ENCODE assay signal across 29 cellular contexts in genomic region chr5:168075387-168075786, GRCh38.
"Had no signal": no experiment of that assay in that cellular context is flagged by ENCODE, and none has a peak within 500 bp of the region (broad histone marks: within the 10 kb centered on the region; RNA-seq: fewer than 3 reads in every experiment).

No MANE protein-coding gene starts in this region.

- H3K27me3 ChIP-seq: breast epithelium, cardiac muscle cell, dorsolateral prefrontal cortex, esophagus muscularis mucosa, gastroesophageal sphincter had no signal

- H3K9me3 Mint-ChIP-seq: activated CD4-positive, alpha-beta T cell treated with anti-CD3 and anti-CD28 coated beads, Interleukin-2, amount 10 ng/mL, durations not matched to agents 24 days and 14 days; activated CD8-positive, alpha-beta T cell treated with anti-CD3 and anti-CD28 coated beads for 36 hours; activated T-cell treated with anti-CD3 and anti-CD28 coated beads, Interleukin-2, amount 50 U/mL, for 4 hours; activated T-helper 17 cell treated with anti-CD3 and anti-CD28 coated beads, Interleukin-2, amount 50 U/mL, for 72 hours; dendritic cell treated with granulocyte-macrophage colony-stimulating factor and Interleukin-4, amounts not matched to agents 40 ng/mL and 50 ng/mL, for 4 days; effector memory CD8-positive, alpha-beta T cell had no signal

- H3K36me3 Mint-ChIP-seq: activated naive CD8-positive, alpha-beta T cell had no signal

- H3K27ac Mint-ChIP-seq: activated CD4-positive, alpha-beta T cell treated with anti-CD3 and anti-CD28 coated beads for 36 hours; activated CD4-positive, alpha-beta T cell treated with anti-CD3 and anti-CD28 coated beads, Interleukin-2, amount 10 ng/mL, durations not matched to agents 24 days and 14 days; activated CD8-positive, alpha-beta T cell treated with anti-CD3 and anti-CD28 coated beads for 36 hours; activated naive CD8-positive, alpha-beta T cell; activated T-helper 17 cell treated with anti-CD3 and anti-CD28 coated beads, Interleukin-2, amount 50 U/mL, for 72 hours; dendritic cell treated with granulocyte-macrophage colony-stimulating factor and Interleukin-4, amounts not matched to agents 40 ng/mL and 50 ng/mL, for 4 days; effector memory CD8-positive, alpha-beta T cell had no signal

- H3K4me1 Mint-ChIP-seq: activated T-helper 17 cell treated with anti-CD3 and anti-CD28 coated beads, Interleukin-2, amount 50 U/mL, for 72 hours had no signal

- DNase-seq: activated CD4-positive, alpha-beta T cell treated with anti-CD3 and anti-CD28 coated beads for 36 hours; activated CD4-positive, alpha-beta T cell treated with anti-CD3 and anti-CD28 coated beads, Interleukin-2, amount 10 ng/mL, durations not matched to agents 24 days and 14 days; activated CD4-positive, alpha-beta T cell treated with anti-CD3 and anti-CD28 coated beads, Interleukin-2, amount 50 U/mL, for 48 hours; activated CD4-positive, CD25-positive, alpha-beta regulatory T cell; activated CD4-positive, CD25-positive, alpha-beta regulatory T cell treated with anti-CD3 and anti-CD28 coated beads, Interleukin-2, amount 50 U/mL, for 72 hours; activated CD8-positive, alpha-beta memory T cell treated with anti-CD3 and anti-CD28 coated beads for 24 hours; activated CD8-positive, alpha-beta T cell treated with anti-CD3 and anti-CD28 coated beads for 36 hours; activated effector memory CD4-positive, alpha-beta T cell treated with Interleukin-2 at 50 U/mL for 16 hours; activated gamma-delta T cell treated with Interleukin-2 at 50 U/mL for 16 hours; activated naive CD4-positive, alpha-beta T cell treated with anti-CD3 and anti-CD28 coated beads, Interleukin-2, amount 50 U/mL, for 16 hours; activated naive CD4-positive, alpha-beta T cell treated with Interleukin-2 at 50 U/mL for 16 hours; activated T-cell treated with anti-CD3 and anti-CD28 coated beads, Interleukin-2, amount 50 U/mL, for 4 hours; amygdala; aorta; dorsolateral prefrontal cortex; effector memory CD8-positive, alpha-beta T cell; erythroblast; foreskin melanocyte; T-helper 2 cell had no signal

- H3K27ac ChIP-seq: breast epithelium, cardiac muscle cell, coronary artery, dorsolateral prefrontal cortex, esophagus muscularis mucosa, gastroesophageal sphincter had no signal

- H3K4me3 ChIP-seq: breast epithelium, cardiac muscle cell, coronary artery, dorsolateral prefrontal cortex, esophagus muscularis mucosa, gastroesophageal sphincter had no signal

- H3K4me3 Mint-ChIP-seq: activated CD4-positive, alpha-beta T cell treated with anti-CD3 and anti-CD28 coated beads for 36 hours; activated CD4-positive, alpha-beta T cell treated with anti-CD3 and anti-CD28 coated beads, Interleukin-2, amount 10 ng/mL, durations not matched to agents 24 days and 14 days; activated CD8-positive, alpha-beta T cell treated with anti-CD3 and anti-CD28 coated beads for 36 hours; activated naive CD8-positive, alpha-beta T cell; activated T-cell treated with anti-CD3 and anti-CD28 coated beads, Interleukin-2, amount 50 U/mL, for 4 hours; activated T-helper 17 cell treated with anti-CD3 and anti-CD28 coated beads, Interleukin-2, amount 50 U/mL, for 72 hours; brain; central memory CD8-positive, alpha-beta T cell; dendritic cell treated with granulocyte-macrophage colony-stimulating factor and Interleukin-4, amounts not matched to agents 40 ng/mL and 50 ng/mL, for 4 days; effector memory CD8-positive, alpha-beta T cell had no signal

- ATAC-seq: activated CD4-positive, alpha-beta T cell treated with anti-CD3 and anti-CD28 coated beads for 36 hours; activated CD8-positive, alpha-beta T cell treated with anti-CD3 and anti-CD28 coated beads for 36 hours; activated T-cell treated with anti-CD3 and anti-CD28 coated beads, Interleukin-2, amount 50 U/mL, for 4 hours; activated T-helper 17 cell treated with anti-CD3 and anti-CD28 coated beads, Interleukin-2, amount 50 U/mL, for 72 hours; effector memory CD8-positive, alpha-beta T cell; gastroesophageal sphincter had no signal

- H3K36me3 ChIP-seq: breast epithelium, cardiac muscle cell, esophagus muscularis mucosa, gastroesophageal sphincter had no signal

- H3K4me1 ChIP-seq: breast epithelium, gastroesophageal sphincter had no signal

- H3K27me3 Mint-ChIP-seq: activated CD4-positive, alpha-beta T cell treated with anti-CD3 and anti-CD28 coated beads for 36 hours; activated CD8-positive, alpha-beta T cell treated with anti-CD3 and anti-CD28 coated beads for 36 hours; activated naive CD8-positive, alpha-beta T cell; central memory CD8-positive, alpha-beta T cell; effector memory CD8-positive, alpha-beta T cell had no signal

- H3K9me3 ChIP-seq: breast epithelium, esophagus muscularis mucosa had no signal
